In the genomic region with DNA sequence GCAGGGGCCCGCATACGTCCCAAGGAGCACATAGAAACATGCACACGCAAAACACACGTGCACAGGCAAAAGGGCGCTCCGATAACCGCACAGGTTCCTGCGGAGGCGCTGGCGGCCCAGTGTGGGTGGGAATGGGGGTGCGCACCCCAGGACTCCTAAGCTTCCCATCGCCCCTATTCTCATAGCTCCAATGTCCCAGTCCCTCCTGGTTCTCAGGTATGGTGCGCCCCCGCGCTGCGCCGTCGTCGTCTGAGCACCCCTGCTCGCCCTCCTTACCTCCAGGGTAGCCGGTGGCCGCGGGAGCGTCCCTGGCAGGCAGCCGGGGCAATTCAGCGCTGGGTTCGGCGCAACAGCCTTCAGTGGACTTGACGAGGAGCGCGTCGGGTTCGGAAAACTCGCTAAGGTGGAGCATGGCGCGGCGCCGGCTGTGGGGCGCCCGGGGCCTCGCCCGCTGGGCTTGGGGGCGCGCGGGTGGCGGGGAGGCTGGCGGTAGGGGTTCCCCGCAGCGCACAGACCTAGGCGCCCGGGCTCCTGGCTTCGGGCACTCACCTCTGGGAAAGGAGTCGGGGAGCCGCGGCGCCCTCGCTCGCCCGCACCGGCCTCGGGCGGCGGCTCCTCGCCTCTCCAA, we compare ENCODE assay signal across 1 cellular context.
A peak's percentile ranks its signal among the peaks of the same experiment; 100 is the strongest.
TF ChIP-seq lines count a peak whose summit lies in the region.

No MANE protein-coding gene starts in this region.

TF ChIP-seq in HEK293, 187 proteins besides CTCF, POLR2A, EP300 and RAD21 (continued from another document):
- TF ChIP-seq, protein P1, sequence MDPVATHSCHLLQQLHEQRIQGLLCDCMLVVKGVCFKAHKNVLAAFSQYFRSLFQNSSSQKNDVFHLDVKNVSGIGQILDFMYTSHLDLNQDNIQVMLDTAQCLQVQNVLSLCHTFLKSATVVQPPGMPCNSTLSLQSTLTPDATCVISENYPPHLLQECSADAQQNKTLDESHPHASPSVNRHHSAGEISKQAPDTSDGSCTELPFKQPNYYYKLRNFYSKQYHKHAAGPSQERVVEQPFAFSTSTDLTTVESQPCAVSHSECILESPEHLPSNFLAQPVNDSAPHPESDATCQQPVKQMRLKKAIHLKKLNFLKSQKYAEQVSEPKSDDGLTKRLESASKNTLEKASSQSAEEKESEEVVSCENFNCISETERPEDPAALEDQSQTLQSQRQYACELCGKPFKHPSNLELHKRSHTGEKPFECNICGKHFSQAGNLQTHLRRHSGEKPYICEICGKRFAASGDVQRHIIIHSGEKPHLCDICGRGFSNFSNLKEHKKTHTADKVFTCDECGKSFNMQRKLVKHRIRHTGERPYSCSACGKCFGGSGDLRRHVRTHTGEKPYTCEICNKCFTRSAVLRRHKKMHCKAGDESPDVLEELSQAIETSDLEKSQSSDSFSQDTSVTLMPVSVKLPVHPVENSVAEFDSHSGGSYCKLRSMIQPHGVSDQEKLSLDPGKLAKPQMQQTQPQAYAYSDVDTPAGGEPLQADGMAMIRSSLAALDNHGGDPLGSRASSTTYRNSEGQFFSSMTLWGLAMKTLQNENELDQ (tag by site-specific recombination; IDR thresholded peaks at IDR 0.05; ENCODE audit: low read depth) = no peak
- TF ChIP-seq EGR2 (tag by site-specific recombination; IDR thresholded peaks at IDR 0.05; ENCODE audit: low read depth) (no peak), ZBTB26 (tag by site-specific recombination; optimal IDR thresholded peaks at IDR 0.05) (peak; percentile 44), ZNF621 (tag by site-specific recombination; IDR thresholded peaks at IDR 0.05) (no peak), ZNF654 (tag by site-specific recombination; IDR thresholded peaks at IDR 0.05; ENCODE audit: low read depth) (no peak), ZNF473 (tag by site-specific recombination; IDR thresholded peaks at IDR 0.05) (no peak), ZNF274 (IDR thresholded peaks at IDR 0.05; ENCODE audit: low read length) (no peak), ZNF274 (tag by site-specific recombination; IDR thresholded peaks at IDR 0.05; ENCODE audit: borderline replicate concordance) (no peak), SCRT2 (tag by site-specific recombination; IDR thresholded peaks at IDR 0.05) (peak; percentile 21; the same call in 1 of the 2 replicates), ZNF596 (tag by site-specific recombination; IDR thresholded peaks at IDR 0.05) (no peak), GLIS2 (tag by site-specific recombination; IDR thresholded peaks at IDR 0.05) (peak; percentile 56), WT1 (tag by site-specific recombination; IDR thresholded peaks at IDR 0.05) (no peak), TSHZ1 (tag by site-specific recombination; IDR thresholded peaks at IDR 0.05; ENCODE audit: borderline replicate concordance) (no peak), GLIS1 (tag by site-specific recombination; IDR thresholded peaks at IDR 0.05) (no peak), ZNF777 (tag by site-specific recombination; IDR thresholded peaks at IDR 0.05; ENCODE audit: borderline replicate concordance) (0 out of 2 replicates have a peak, but pooled peaks have one; percentile 23), ZNF558 (tag by site-specific recombination; IDR thresholded peaks at IDR 0.05) (no peak), ZBTB20 (tag by site-specific recombination; IDR thresholded peaks at IDR 0.05) (peak; percentile 25; the same call in 1 of the 2 replicates), ZNF391 (tag by site-specific recombination; IDR thresholded peaks at IDR 0.05; ENCODE audit: borderline replicate concordance, low read depth) (no peak)
